Comparison of ENCODE assay signal across 2 cellular contexts in genomic region chr22:22694106-22694505, GRCh38.
TF ChIP-seq lines count a peak whose summit lies in the region.

No MANE protein-coding gene starts in this region.

TF ChIP-seq in liver, 16 proteins besides CTCF, POLR2A, EP300 and RAD21:
- TF ChIP-seq, protein P1, sequence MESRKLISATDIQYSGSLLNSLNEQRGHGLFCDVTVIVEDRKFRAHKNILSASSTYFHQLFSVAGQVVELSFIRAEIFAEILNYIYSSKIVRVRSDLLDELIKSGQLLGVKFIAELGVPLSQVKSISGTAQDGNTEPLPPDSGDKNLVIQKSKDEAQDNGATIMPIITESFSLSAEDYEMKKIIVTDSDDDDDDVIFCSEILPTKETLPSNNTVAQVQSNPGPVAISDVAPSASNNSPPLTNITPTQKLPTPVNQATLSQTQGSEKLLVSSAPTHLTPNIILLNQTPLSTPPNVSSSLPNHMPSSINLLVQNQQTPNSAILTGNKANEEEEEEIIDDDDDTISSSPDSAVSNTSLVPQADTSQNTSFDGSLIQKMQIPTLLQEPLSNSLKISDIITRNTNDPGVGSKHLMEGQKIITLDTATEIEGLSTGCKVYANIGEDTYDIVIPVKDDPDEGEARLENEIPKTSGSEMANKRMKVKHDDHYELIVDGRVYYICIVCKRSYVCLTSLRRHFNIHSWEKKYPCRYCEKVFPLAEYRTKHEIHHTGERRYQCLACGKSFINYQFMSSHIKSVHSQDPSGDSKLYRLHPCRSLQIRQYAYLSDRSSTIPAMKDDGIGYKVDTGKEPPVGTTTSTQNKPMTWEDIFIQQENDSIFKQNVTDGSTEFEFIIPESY (IDR thresholded peaks at IDR 0.05): no peak
- TF ChIP-seq EGR1 (IDR thresholded peaks at IDR 0.05; ENCODE audit: low read depth in 2 of 2): no peak
- TF ChIP-seq SP1 (IDR thresholded peaks at IDR 0.05): no peak
- TF ChIP-seq NR2F2 (IDR thresholded peaks at IDR 0.05): no peak
- TF ChIP-seq REST (IDR thresholded peaks at IDR 0.05): no peak
- TF ChIP-seq YY1 (IDR thresholded peaks at IDR 0.05): no peak

TF ChIP-seq in HepG2, 621 proteins besides CTCF, POLR2A, EP300 and RAD21 (continued from another document):
- TF ChIP-seq, protein P2, sequence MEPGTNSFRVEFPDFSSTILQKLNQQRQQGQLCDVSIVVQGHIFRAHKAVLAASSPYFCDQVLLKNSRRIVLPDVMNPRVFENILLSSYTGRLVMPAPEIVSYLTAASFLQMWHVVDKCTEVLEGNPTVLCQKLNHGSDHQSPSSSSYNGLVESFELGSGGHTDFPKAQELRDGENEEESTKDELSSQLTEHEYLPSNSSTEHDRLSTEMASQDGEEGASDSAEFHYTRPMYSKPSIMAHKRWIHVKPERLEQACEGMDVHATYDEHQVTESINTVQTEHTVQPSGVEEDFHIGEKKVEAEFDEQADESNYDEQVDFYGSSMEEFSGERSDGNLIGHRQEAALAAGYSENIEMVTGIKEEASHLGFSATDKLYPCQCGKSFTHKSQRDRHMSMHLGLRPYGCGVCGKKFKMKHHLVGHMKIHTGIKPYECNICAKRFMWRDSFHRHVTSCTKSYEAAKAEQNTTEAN (CRISPR knock-in tag; conservative IDR thresholded peaks at IDR 0.05): no peak
- TF ChIP-seq KLF9 (CRISPR knock-in tag; IDR thresholded peaks at IDR 0.05; ENCODE audit: low read depth): no peak
- no peak for TF ChIP-seq DNMT1 (CRISPR knock-in tag; IDR thresholded peaks at IDR 0.05)
- TF ChIP-seq ZNF766 (CRISPR knock-in tag; IDR thresholded peaks at IDR 0.05; ENCODE audit: borderline replicate concordance): no peak
- no peak for TF ChIP-seq MTERF4 (CRISPR knock-in tag; IDR thresholded peaks at IDR 0.05)
- TF ChIP-seq MED1 (CRISPR knock-in tag; IDR thresholded peaks at IDR 0.05): no peak
